In genomic region chr7:57403051-57403450, GRCh38 we compare ENCODE assay signal across 6 cellular contexts. TPM values are rescaled to one million over a fixed set of nuclear protein-coding genes. Genes with fewer than 3 reads are reported as not detected.
"Had no signal": no experiment of that assay in that cellular context is flagged by ENCODE, and none has a peak within 500 bp of the region (broad histone marks: within the 10 kb centered on the region; RNA-seq: fewer than 3 reads in every experiment).

No MANE protein-coding gene starts in this region.

RNA-seq across cellular contexts. Expression of gene ZNF716, which starts 46.9 kb away (rescaled TPM):
- total RNA-seq: GM23248, GM23338, H1, H7, H9, HFFc6 had no signal
- polyA plus RNA-seq: GM23248, GM23338, H1 had no signal
